In genomic region chr2:232537079-232537478, GRCh38 we compare ENCODE assay signal across 9 cellular contexts. TPM values are rescaled to one million over a fixed set of nuclear protein-coding genes. Genes with fewer than 3 reads are reported as not detected.
DNase-seq lines count a peak whose midpoint lies in the region; ATAC-seq and TF ChIP-seq lines count a peak whose summit lies in the region.
"Had no signal": no experiment of that assay in that cellular context is flagged by ENCODE, and none has a peak within 500 bp of the region (broad histone marks: within the 10 kb centered on the region; RNA-seq: fewer than 3 reads in every experiment).

No MANE protein-coding gene starts in this region.

- H2AFZ ChIP-seq in IMR-90 (replicated peaks; ENCODE audit: low read length, poor library complexity), result no peak overlapping the region
- H2AFZ ChIP-seq in neural progenitor cell (replicated peaks), result no peak overlapping the region

- in situ Hi-C loops in IMR-90 (cut with MboI; ENCODE audit: low sequenced_read_pairs), result no loop called here

- H3K27me3 ChIP-seq in IMR-90 (ENCODE audit: control insufficient read depth, insufficient read depth, low read length) (peaks cover 19% of the 10 kb centered on the region), neural progenitor cell (no peaks in the 10 kb centered on the region)

- no peaks in the 10 kb centered on the region for H3K36me3 Mint-ChIP-seq in neural progenitor cell
- H3K36me3 Mint-ChIP-seq: activated naive CD4-positive, alpha-beta T cell treated with anti-CD3 and anti-CD28 coated beads, Interleukin-2, amount 50 U/mL, for 72 hours had no signal

- POLR2A ChIA-PET in IMR-90 (lab: Charles Lee; ENCODE audit: unreplicated experiment), result interaction anchor here (0.5 kb wide), 1 partner anchor 94 kb away, joined by 6 read pairs; no protein-coding TSS in a partner anchor

- H3K4me2 ChIP-seq in IMR-90 (ENCODE audit: low read depth, low read length) (no peak overlapping the region), neural progenitor cell (no peak overlapping the region)

- H3K56ac ChIP-seq in IMR-90 (ENCODE audit: extremely low read depth, insufficient read depth, low read length), result no peak overlapping the region

- H4K5ac ChIP-seq in IMR-90 (ENCODE audit: low read depth, low read length), result no peak overlapping the region

- no peak for TF ChIP-seq RAD21 in IMR-90 (IDR thresholded peaks at IDR 0.05; ENCODE audit: low read length)

- intact Hi-C loops in IMR-90 (cut with micrococcal nuclease), result no loop called here

- H3K23ac ChIP-seq in IMR-90 (ENCODE audit: low read depth, low read length), result no peak overlapping the region

- no peaks in the 10 kb centered on the region for H3K79me1 ChIP-seq in IMR-90 (ENCODE audit: low read depth in 1 of 2, low read length in 2 of 2)

- H3K79me2 ChIP-seq in neural progenitor cell (ENCODE audit: low read depth), result no peaks in the 10 kb centered on the region

- no peak overlapping the region for H2BK20ac ChIP-seq in IMR-90 (ENCODE audit: low read depth, low read length)

- H3K4me1 Mint-ChIP-seq in neural progenitor cell, result peaks cover 29% of the 10 kb centered on the region

- dilution Hi-C loops in IMR-90 (cut with HindIII; ENCODE audit: low sequenced_read_pairs, unreplicated experiment), result no loop called here

- H2BK120ac ChIP-seq in IMR-90 (ENCODE audit: low read depth, low read length), result no peak overlapping the region

- H3K36me3 ChIP-seq in IMR-90 (ENCODE audit: control insufficient read depth, insufficient read depth, low read length) (no peaks in the 10 kb centered on the region), neural progenitor cell (no peaks in the 10 kb centered on the region)

- H3K14ac ChIP-seq in IMR-90 (replicated peaks; ENCODE audit: low read depth, low read length), result no peak overlapping the region

- H3K27ac ChIP-seq in IMR-90 (ENCODE audit: insufficient read depth, low read length) (no peak overlapping the region), neural progenitor cell (no peak overlapping the region)

- no peak for TF ChIP-seq POLR2A in IMR-90 (IDR thresholded peaks at IDR 0.05; ENCODE audit: low read depth, low read length)

- no peak for ATAC-seq in IMR-90 (ENCODE audit: low read depth)

- H3K4me3 ChIP-seq in IMR-90 (ENCODE audit: insufficient read depth, low read depth, low read length) (no peak overlapping the region), neural progenitor cell (no peak overlapping the region)

- H2AK5ac ChIP-seq in IMR-90 (ENCODE audit: low read depth, low read length), result no peak overlapping the region

- H3K9me3 ChIP-seq in IMR-90 (ENCODE audit: control insufficient read depth, insufficient read depth, low read length) (peaks cover 6% of the 10 kb centered on the region), neural progenitor cell (ENCODE audit: low read depth) (no peaks in the 10 kb centered on the region)

- H3F3A ChIP-seq in neural progenitor cell (ENCODE audit: low read depth), result peaks cover 3% of the 10 kb centered on the region

- WGBS in IMR-90 (ENCODE audit: extremely low coverage in 2 of 2, insufficient read length in 1 of 2), 2 experiments, result 67% methylated on average over 3 of the region's 5 CpGs; no CpG with 5 or more reads in 1 of the 2 experiments

- no peak overlapping the region for H3K18ac ChIP-seq in IMR-90 (ENCODE audit: low read depth, low read length)

- H4K8ac ChIP-seq in IMR-90 (ENCODE audit: low read depth in 2 of 2, low read length in 2 of 2), result no peak overlapping the region

- CTCF ChIA-PET in IMR-90 (lab: Yijun Ruan, JAX), result no interaction called here

- H2AK9ac ChIP-seq in IMR-90 (replicated peaks; ENCODE audit: low read depth, low read length, poor library complexity), result no peak overlapping the region

- peaks cover 3% of the 10 kb centered on the region for H3K27me3 Mint-ChIP-seq in neural progenitor cell (ENCODE audit: insufficient read depth, low read depth)

- no peak overlapping the region for H3K27ac Mint-ChIP-seq in neural progenitor cell
- H3K27ac Mint-ChIP-seq: activated naive CD4-positive, alpha-beta T cell treated with anti-CD3 and anti-CD28 coated beads, Interleukin-2, amount 50 U/mL, for 72 hours had no signal

- no peaks in the 10 kb centered on the region; the same call in 1 of the 2 replicates for H3K4me1 ChIP-seq in IMR-90 (ENCODE audit: control insufficient read depth, insufficient read depth, low read length)
- H3K4me1 ChIP-seq in neural progenitor cell, result peaks cover 16% of the 10 kb centered on the region

- H3K9ac ChIP-seq in IMR-90 (ENCODE audit: low read depth, low read length) (no peak overlapping the region), neural progenitor cell (no peak overlapping the region)

- H2BK15ac ChIP-seq in IMR-90 (ENCODE audit: low read depth, low read length), result no peak overlapping the region

- H4K91ac ChIP-seq in IMR-90 (ENCODE audit: insufficient read depth, low read depth, low read length), result no peak overlapping the region

- no peak overlapping the region for H3K4me3 Mint-ChIP-seq in neural progenitor cell

- H4K20me1 ChIP-seq in IMR-90 (ENCODE audit: insufficient read depth, low read length) (no peaks in the 10 kb centered on the region; the same call in 1 of the 2 replicates), neural progenitor cell (ENCODE audit: low read depth) (no peaks in the 10 kb centered on the region)

- no TSS peak for BruUV-seq in IMR-90 (replicated peaks; lab: Mats Ljungman, UMichigan)

- peak; percentile 40 for DNase-seq in DMS53 (lab: John Stamatoyannopoulos, UW)
- DNase-seq in DMS53 treated with DMSO at 0.1 percent for 48 hours (lab: John Stamatoyannopoulos, UW; ENCODE audit: unreplicated experiment), result no peak
- no peak for DNase-seq in IMR-90
- peak; percentile 23 for DNase-seq in dermis blood vessel endothelial cell
- peak; percentile 58 for DNase-seq in neural progenitor cell (ENCODE audit: low spot score)
- DNase-seq in pons (ENCODE audit: low spot score), result no peak
- DNase-seq in activated naive CD4-positive, alpha-beta T cell treated with Interleukin-2 at 50 U/mL for 16 hours, result no peak
- no peak for DNase-seq in NCI-H128 (lab: John Stamatoyannopoulos, UW; ENCODE audit: unreplicated experiment)

- TF ChIP-seq CTCF in IMR-90 (conservative IDR thresholded peaks at IDR 0.05; ENCODE audit: low read depth, low read length), result 0 out of 2 replicates have a peak, but pooled peaks have one; percentile 18
- TF ChIP-seq CTCF in neural progenitor cell (IDR thresholded peaks at IDR 0.05), result peak; percentile 69

- H3K4ac ChIP-seq in IMR-90 (ENCODE audit: low read depth, low read length), result no peak overlapping the region

- H3K9me3 Mint-ChIP-seq in neural progenitor cell, result no peaks in the 10 kb centered on the region
- H3K9me3 Mint-ChIP-seq: activated naive CD4-positive, alpha-beta T cell treated with anti-CD3 and anti-CD28 coated beads, Interleukin-2, amount 50 U/mL, for 72 hours had no signal

- no peak overlapping the region for H2BK5ac ChIP-seq in IMR-90 (ENCODE audit: low read depth, low read length, poor library complexity, severe bottlenecking)

- H3K9me1 ChIP-seq in IMR-90 (ENCODE audit: insufficient read depth, low read length), result no peaks in the 10 kb centered on the region

TF ChIP-seq in IMR-90, 13 proteins besides CTCF, POLR2A, EP300 and RAD21 (continues in another document):
- TF ChIP-seq, protein P1, sequence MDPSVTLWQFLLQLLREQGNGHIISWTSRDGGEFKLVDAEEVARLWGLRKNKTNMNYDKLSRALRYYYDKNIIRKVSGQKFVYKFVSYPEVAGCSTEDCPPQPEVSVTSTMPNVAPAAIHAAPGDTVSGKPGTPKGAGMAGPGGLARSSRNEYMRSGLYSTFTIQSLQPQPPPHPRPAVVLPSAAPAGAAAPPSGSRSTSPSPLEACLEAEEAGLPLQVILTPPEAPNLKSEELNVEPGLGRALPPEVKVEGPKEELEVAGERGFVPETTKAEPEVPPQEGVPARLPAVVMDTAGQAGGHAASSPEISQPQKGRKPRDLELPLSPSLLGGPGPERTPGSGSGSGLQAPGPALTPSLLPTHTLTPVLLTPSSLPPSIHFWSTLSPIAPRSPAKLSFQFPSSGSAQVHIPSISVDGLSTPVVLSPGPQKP (IDR thresholded peaks at IDR 0.05; ENCODE audit: borderline replicate concordance, low read depth, low read length), result no peak

RNA-seq across cellular contexts. Expression of gene CHRNG, which starts 2.4 kb away (rescaled TPM):
- not detected in 2 replicates for total RNA-seq in IMR-90 (2012; rRNA removed)
- not detected in 2 replicates for polyA plus RNA-seq in IMR-90 (2012; rRNA removed)
- polyA plus RNA-seq in IMR-90 (2012; cell fraction: cytosol; rRNA removed), result not detected in 2 replicates
- not detected in 2 replicates for polyA plus RNA-seq in IMR-90 (2012; cell fraction: nucleus; rRNA removed; ENCODE audit: low replicate concordance)
- total RNA-seq in dermis blood vessel endothelial cell, result not detected in 2 replicates
- not detected in 2 replicates for total RNA-seq in neural progenitor cell (ENCODE audit: low replicate concordance)
- total RNA-seq: activated naive CD4-positive, alpha-beta T cell treated with anti-CD3 and anti-CD28 coated beads, Interleukin-2, amount 50 U/mL, for 72 hours had no signal

RNA-seq across cellular contexts. Expression of gene CHRND, which starts 11.1 kb away (rescaled TPM):
- total RNA-seq in IMR-90 (2012; rRNA removed), result not detected in 2 replicates
- not detected in 2 replicates for polyA plus RNA-seq in IMR-90 (2012; rRNA removed)
- polyA plus RNA-seq in IMR-90 (2012; cell fraction: cytosol; rRNA removed), result not detected in 2 replicates
- polyA plus RNA-seq in IMR-90 (2012; cell fraction: nucleus; rRNA removed; ENCODE audit: low replicate concordance), result not detected in 2 replicates
- not detected in 2 replicates for total RNA-seq in dermis blood vessel endothelial cell
- 0.19 TPM in 1 of 2 replicates, not detected in the other for total RNA-seq in neural progenitor cell (ENCODE audit: low replicate concordance)
- total RNA-seq: activated naive CD4-positive, alpha-beta T cell treated with anti-CD3 and anti-CD28 coated beads, Interleukin-2, amount 50 U/mL, for 72 hours had no signal

RNA-seq across cellular contexts. Expression of gene TIGD1, which starts 13.3 kb away (rescaled TPM):
- total RNA-seq in IMR-90 (2012; rRNA removed) (2.7 and 2.8 TPM in 2 replicates), dermis blood vessel endothelial cell (1.3 and 1.5 TPM in 2 replicates), neural progenitor cell (ENCODE audit: low replicate concordance) (12.2 and 14.6 TPM in 2 replicates)
- 2.4 and 2.9 TPM in 2 replicates for polyA plus RNA-seq in IMR-90 (2012; rRNA removed)
- 0.70 and 0.74 TPM in 2 replicates for polyA plus RNA-seq in IMR-90 (2012; cell fraction: cytosol; rRNA removed)
- 1.3 and 6.0 TPM in 2 replicates for polyA plus RNA-seq in IMR-90 (2012; cell fraction: nucleus; rRNA removed; ENCODE audit: low replicate concordance)

RNA-seq across cellular contexts. Expression of gene EIF4E2, which starts 13.4 kb away (rescaled TPM):
- total RNA-seq in IMR-90 (2012; rRNA removed), result 105 and 149 TPM in 2 replicates
- polyA plus RNA-seq in IMR-90 (2012; rRNA removed), result 44.0 and 52.1 TPM in 2 replicates
- polyA plus RNA-seq in IMR-90 (2012; cell fraction: cytosol; rRNA removed), result 18.7 and 36.1 TPM in 2 replicates
- 28.5 and 89.1 TPM in 2 replicates for polyA plus RNA-seq in IMR-90 (2012; cell fraction: nucleus; rRNA removed; ENCODE audit: low replicate concordance)
- 102 and 112 TPM in 2 replicates for total RNA-seq in dermis blood vessel endothelial cell
- total RNA-seq in neural progenitor cell (ENCODE audit: low replicate concordance), result 72.5 and 97.0 TPM in 2 replicates

RNA-seq across cellular contexts. Expression of gene PRSS56, which starts 16.9 kb away (rescaled TPM):
- total RNA-seq in IMR-90 (2012; rRNA removed), result not detected in 2 replicates
- polyA plus RNA-seq in IMR-90 (2012; rRNA removed), result not detected in 2 replicates
- not detected in 2 replicates for polyA plus RNA-seq in IMR-90 (2012; cell fraction: cytosol; rRNA removed)
- polyA plus RNA-seq in IMR-90 (2012; cell fraction: nucleus; rRNA removed; ENCODE audit: low replicate concordance), result not detected in 2 replicates
- not detected in 2 replicates for total RNA-seq in dermis blood vessel endothelial cell
- total RNA-seq in neural progenitor cell (ENCODE audit: low replicate concordance), result not detected in 2 replicates
- total RNA-seq: activated naive CD4-positive, alpha-beta T cell treated with anti-CD3 and anti-CD28 coated beads, Interleukin-2, amount 50 U/mL, for 72 hours had no signal

Comparison
In these comparisons a context has a peak if more than half of its experiments do, and no peak if none do; other contexts are left out.
1. DNase-seq: peak in DMS53 (single experiment), dermis blood vessel endothelial cell (single experiment) and neural progenitor cell (single experiment); none in DMS53 treated with DMSO at 0.1 percent for 48 hours (single experiment), IMR-90 (single experiment), pons (single experiment), activated naive CD4-positive, alpha-beta T cell treated with Interleukin-2 at 50 U/mL for 16 hours (single experiment) and NCI-H128 (single experiment).